Comparison of ENCODE assay signal across 30 cellular contexts in genomic region chr22:44002324-44002723, GRCh38.
"Had no signal": no experiment of that assay in that cellular context is flagged by ENCODE, and none has a peak within 500 bp of the region (broad histone marks: within the 10 kb centered on the region; RNA-seq: fewer than 3 reads in every experiment).

No MANE protein-coding gene starts in this region.

- H3K27me3 ChIP-seq: brain microvascular endothelial cell, SJSA1 had no signal

- ATAC-seq: activated CD4-positive, alpha-beta T cell treated with anti-CD3 and anti-CD28 coated beads for 36 hours; activated CD4-positive, CD25-positive, alpha-beta regulatory T cell treated with anti-CD3 and anti-CD28 coated beads, Interleukin-2, amount 50 U/mL, for 24 hours; activated CD8-positive, alpha-beta T cell treated with anti-CD3 and anti-CD28 coated beads, Interleukin-2, amount 10 ng/mL, durations not matched to agents 7 days and 5 days; Panc1 had no signal

- H3K4me3 ChIP-seq: SJSA1 had no signal

- H3K27ac Mint-ChIP-seq: activated CD4-positive, alpha-beta T cell treated with anti-CD3 and anti-CD28 coated beads for 36 hours; activated CD4-positive, alpha-beta T cell treated with anti-CD3 and anti-CD28 coated beads, Interleukin-2, amount 10 ng/mL, durations not matched to agents 7 days and 5 days; activated CD8-positive, alpha-beta T cell treated with anti-CD3 and anti-CD28 coated beads, Interleukin-2, amount 10 ng/mL, durations not matched to agents 7 days and 5 days; activated naive CD8-positive, alpha-beta T cell treated with anti-CD3 and anti-CD28 coated beads for 36 hours; activated T-cell treated with anti-CD3 and anti-CD28 coated beads, Interleukin-2, amount 50 U/mL, for 24 hours; T-helper 1 cell treated with Interleukin-12 subunit alpha and Interleukin-12 subunit beta and Interleukin-4 antibody, amounts not matched to agents 30 μg/mL and 1 μg/mL, for 36 hours; T-helper 2 cell treated with Interferon-gamma antibody and Interleukin-4, amounts not matched to agents 5 μg/mL and 100 μg/mL, for 36 hours had no signal

- H3K27ac ChIP-seq: brain microvascular endothelial cell, SJSA1 had no signal

- H3K9me3 Mint-ChIP-seq: activated CD4-positive, alpha-beta T cell treated with anti-CD3 and anti-CD28 coated beads, Interleukin-2, amount 10 ng/mL, durations not matched to agents 7 days and 5 days; activated naive CD8-positive, alpha-beta T cell treated with anti-CD3 and anti-CD28 coated beads for 36 hours; activated T-cell treated with anti-CD3 and anti-CD28 coated beads, Interleukin-2, amount 50 U/mL, for 24 hours; T-helper 1 cell treated with Interleukin-12 subunit alpha and Interleukin-12 subunit beta and Interleukin-4 antibody, amounts not matched to agents 30 μg/mL and 1 μg/mL, for 36 hours; T-helper 2 cell treated with Interferon-gamma antibody and Interleukin-4, amounts not matched to agents 5 μg/mL and 100 μg/mL, for 36 hours had no signal

- H3K27me3 Mint-ChIP-seq: activated CD4-positive, alpha-beta T cell treated with anti-CD3 and anti-CD28 coated beads for 36 hours; activated CD4-positive, alpha-beta T cell treated with anti-CD3 and anti-CD28 coated beads, Interleukin-2, amount 10 ng/mL, durations not matched to agents 7 days and 5 days; activated naive CD8-positive, alpha-beta T cell treated with anti-CD3 and anti-CD28 coated beads for 36 hours; activated T-cell treated with anti-CD3 and anti-CD28 coated beads, Interleukin-2, amount 50 U/mL, for 24 hours had no signal

- H3K4me3 Mint-ChIP-seq: activated CD4-positive, alpha-beta T cell treated with anti-CD3 and anti-CD28 coated beads for 36 hours; activated CD4-positive, alpha-beta T cell treated with anti-CD3 and anti-CD28 coated beads, Interleukin-2, amount 10 ng/mL, durations not matched to agents 7 days and 5 days; activated CD8-positive, alpha-beta T cell treated with anti-CD3 and anti-CD28 coated beads, Interleukin-2, amount 10 ng/mL, durations not matched to agents 7 days and 5 days; activated naive CD8-positive, alpha-beta T cell treated with anti-CD3 and anti-CD28 coated beads for 36 hours; activated T-cell treated with anti-CD3 and anti-CD28 coated beads, Interleukin-2, amount 50 U/mL, for 24 hours; T-helper 1 cell treated with Interleukin-12 subunit alpha and Interleukin-12 subunit beta and Interleukin-4 antibody, amounts not matched to agents 30 μg/mL and 1 μg/mL, for 36 hours; T-helper 2 cell treated with Interferon-gamma antibody and Interleukin-4, amounts not matched to agents 5 μg/mL and 100 μg/mL, for 36 hours had no signal

- H3K4me1 ChIP-seq: SJSA1 had no signal

- DNase-seq: activated CD4-positive, alpha-beta T cell treated with anti-CD3 and anti-CD28 coated beads for 36 hours; activated CD4-positive, alpha-beta T cell treated with anti-CD3 and anti-CD28 coated beads, Interleukin-2, amount 10 ng/mL, durations not matched to agents 7 days and 5 days; activated CD4-positive, alpha-beta T cell treated with anti-CD3 and anti-CD28 coated beads, Interleukin-2, amount 50 U/mL, for 48 hours; activated CD8-positive, alpha-beta T cell treated with anti-CD3 and anti-CD28 coated beads, Interleukin-2, amount 10 ng/mL, durations not matched to agents 7 days and 5 days; activated naive CD4-positive, alpha-beta T cell; activated naive CD4-positive, alpha-beta T cell treated with anti-CD3 and anti-CD28 coated beads, Interleukin-2, amount 50 U/mL, for 16 hours; activated naive CD8-positive, alpha-beta T cell treated with anti-CD3 and anti-CD28 coated beads for 36 hours; activated T-cell treated with anti-CD3 and anti-CD28 coated beads, Interleukin-2, amount 50 U/mL, for 24 hours; amniotic stem cell; aorta; brain microvascular endothelial cell; central memory CD4-positive, alpha-beta T cell; Kasumi-1; KG1; MM.1S; MV-4-11; NCI-H1092; NCI-H146; NCI-H187; NCI-H2081; NCI-H2171 treated with DMSO at 0.1 percent for 48 hours; NCI-H226; NCI-H524 treated with DMSO at 0.1 percent for 48 hours; SHP77 treated with DMSO at 0.1 percent for 48 hours; SK-N-SH had no signal

- H3K4me1 Mint-ChIP-seq: activated CD4-positive, alpha-beta T cell treated with anti-CD3 and anti-CD28 coated beads, Interleukin-2, amount 10 ng/mL, durations not matched to agents 7 days and 5 days; activated naive CD8-positive, alpha-beta T cell treated with anti-CD3 and anti-CD28 coated beads for 36 hours had no signal
